Comparison of ENCODE assay signal across 20 cellular contexts in genomic region chr11:109015283-109015682, GRCh38.
DNase-seq lines count a peak whose midpoint lies in the region; ATAC-seq, FAIRE-seq and TF ChIP-seq lines count a peak whose summit lies in the region.
"Had no signal": no experiment of that assay in that cellular context is flagged by ENCODE, and none has a peak within 500 bp of the region (broad histone marks: within the 10 kb centered on the region; RNA-seq: fewer than 3 reads in every experiment).

No MANE protein-coding gene starts in this region.

- intact Hi-C loops in colonic mucosa (cut with DNase I): no loop called here

- CTCF ChIA-PET in WTC11 (lab: Charles Lee): no interaction called here

- H3K9ac ChIP-seq in colonic mucosa (ENCODE audit: low read depth in 2 of 2, low read length in 2 of 2): no peak overlapping the region

- FAIRE-seq in RCC 7860 (lab: Jason Lieb, UNC): peak; percentile 64
- FAIRE-seq: islet of Langerhans had no signal

- H3K27ac Mint-ChIP-seq in WTC11: no peak overlapping the region
- H3K27ac Mint-ChIP-seq: activated CD8-positive, alpha-beta T cell treated with anti-CD3 and anti-CD28 coated beads for 36 hours; B cell; memory B cell; T-cell had no signal

- in situ Hi-C loops in Caki2 (cut with HindIII; ENCODE audit: low pct_unique_long_range_greater_than_20kb, low sequenced_read_pairs): no loop called here

- TF ChIP-seq CTCF in cardiac fibroblast (IDR thresholded peaks at IDR 0.05; ENCODE audit: low read depth, low read length): no peak
- no peak for TF ChIP-seq CTCF in WTC11 (IDR thresholded peaks at IDR 0.05)
- no peak for TF ChIP-seq CTCF in colonic mucosa (IDR thresholded peaks at IDR 0.05)

- no peaks in the 10 kb centered on the region; the same call in 1 of the 2 replicates for H3K27me3 Mint-ChIP-seq in WTC11 (ENCODE audit: low read depth)
- H3K27me3 Mint-ChIP-seq: activated CD8-positive, alpha-beta T cell treated with anti-CD3 and anti-CD28 coated beads for 36 hours; B cell had no signal

- H3K4me3 ChIP-seq in cardiac fibroblast (replicated peaks in 1 of 2; ENCODE audit: low read depth in 2 of 2, low read length in 2 of 2) (no peak overlapping the region), colonic mucosa (no peak overlapping the region)
- H3K4me3 ChIP-seq: Peyer's patch had no signal

- H3K27me3 ChIP-seq in colonic mucosa: no peaks in the 10 kb centered on the region
- H3K27me3 ChIP-seq: Peyer's patch had no signal

- no peaks in the 10 kb centered on the region for H3K4me1 ChIP-seq in colonic mucosa
- H3K4me1 ChIP-seq: Peyer's patch had no signal

- no peaks in the 10 kb centered on the region for H3K9me3 Mint-ChIP-seq in WTC11
- H3K9me3 Mint-ChIP-seq: activated CD8-positive, alpha-beta T cell treated with anti-CD3 and anti-CD28 coated beads for 36 hours; memory B cell; T-cell had no signal

- peak; percentile 8 for DNase-seq in Caki2 (ENCODE audit: low read depth)
- DNase-seq in RCC 7860 (ENCODE audit: low spot score): peak; percentile 52
- DNase-seq in cardiac fibroblast (ENCODE audit: low read depth in 2 of 2): peak; percentile 53 to 86
- peak; percentile 43 to 82 for DNase-seq in lung microvascular endothelial cell (ENCODE audit: low read depth in 2 of 2)
- DNase-seq in WTC11 (ENCODE audit: low spot score): no peak
- DNase-seq in colonic mucosa: no peak
- no peak for DNase-seq in activated CD4-positive, alpha-beta T cell treated with anti-CD3 and anti-CD28 coated beads for 1 hour
- DNase-seq: activated CD8-positive, alpha-beta T cell treated with anti-CD3 and anti-CD28 coated beads for 36 hours; head of caudate nucleus; MV-4-11; NCI-H2029; NCI-H748 treated with DMSO at 0.1 percent for 48 hours; Peyer's patch; stimulated activated CD4-positive, alpha-beta T cell treated with anti-CD3 and anti-CD28 coated beads, Interleukin-2, amount 100 ng/mL, for 24 hours; T-cell; WERI-Rb-1 had no signal

- POLR2A ChIA-PET in WTC11 (lab: Charles Lee): no interaction called here

- no peaks in the 10 kb centered on the region for H3K9me3 ChIP-seq in colonic mucosa
- H3K9me3 ChIP-seq: Peyer's patch had no signal

- H3K36me3 ChIP-seq in colonic mucosa: no peaks in the 10 kb centered on the region
- H3K36me3 ChIP-seq: Peyer's patch, WERI-Rb-1 had no signal

- no peak overlapping the region for H3K27ac ChIP-seq in colonic mucosa
- H3K27ac ChIP-seq: Peyer's patch, WERI-Rb-1 had no signal

- ATAC-seq in GM21723 (IDR thresholded peaks at IDR 0.05; ENCODE audit: unreplicated experiment): no peak
- ATAC-seq in WTC11: no peak
- ATAC-seq: activated CD8-positive, alpha-beta T cell treated with anti-CD3 and anti-CD28 coated beads for 36 hours; T-cell had no signal

- H3K4me3 Mint-ChIP-seq in WTC11: no peak overlapping the region
- H3K4me3 Mint-ChIP-seq: activated CD8-positive, alpha-beta T cell treated with anti-CD3 and anti-CD28 coated beads for 36 hours; B cell; memory B cell; T-cell had no signal

- no peaks in the 10 kb centered on the region for H3K36me3 Mint-ChIP-seq in WTC11
- H3K36me3 Mint-ChIP-seq: memory B cell, T-cell had no signal

- H3K4me1 Mint-ChIP-seq in WTC11: no peaks in the 10 kb centered on the region
- H3K4me1 Mint-ChIP-seq: B cell, memory B cell, T-cell had no signal

TF ChIP-seq in WTC11, 78 proteins besides CTCF, POLR2A, EP300 and RAD21:
- no peak for TF ChIP-seq CREB1 (CRISPR knock-in tag; IDR thresholded peaks at IDR 0.05)
- TF ChIP-seq ZNF425 (CRISPR knock-in tag; conservative IDR thresholded peaks at IDR 0.05): no peak
- no peak for TF ChIP-seq NFATC4 (CRISPR knock-in tag; IDR thresholded peaks at IDR 0.05)
- TF ChIP-seq ATF1 (CRISPR knock-in tag; IDR thresholded peaks at IDR 0.05): no peak
- TF ChIP-seq ZSCAN18 (CRISPR knock-in tag; IDR thresholded peaks at IDR 0.05): no peak
- no peak for TF ChIP-seq TCF7 (CRISPR knock-in tag; IDR thresholded peaks at IDR 0.05; ENCODE audit: low read depth)
- TF ChIP-seq MLX (CRISPR knock-in tag; IDR thresholded peaks at IDR 0.05): no peak
- no peak for TF ChIP-seq TP53 (CRISPR knock-in tag; IDR thresholded peaks at IDR 0.05)
- no peak for TF ChIP-seq CDX4 (CRISPR knock-in tag; IDR thresholded peaks at IDR 0.05; ENCODE audit: borderline replicate concordance)
- no peak for TF ChIP-seq FOXJ3 (CRISPR knock-in tag; IDR thresholded peaks at IDR 0.05; ENCODE audit: borderline replicate concordance)
- no peak for TF ChIP-seq GRHL2 (CRISPR knock-in tag; IDR thresholded peaks at IDR 0.05; ENCODE audit: insufficient replicate concordance, severe bottlenecking)
- no peak for TF ChIP-seq ZNF138 (CRISPR knock-in tag; conservative IDR thresholded peaks at IDR 0.05)
- TF ChIP-seq ZNF396 (CRISPR knock-in tag; IDR thresholded peaks at IDR 0.05; ENCODE audit: borderline replicate concordance): no peak
- no peak for TF ChIP-seq FOXP1 (CRISPR knock-in tag; IDR thresholded peaks at IDR 0.05; ENCODE audit: borderline replicate concordance)
- TF ChIP-seq TEAD4 (CRISPR knock-in tag; IDR thresholded peaks at IDR 0.05): no peak
- TF ChIP-seq E2F1 (CRISPR knock-in tag; IDR thresholded peaks at IDR 0.05): no peak
- TF ChIP-seq GABPB1 (CRISPR knock-in tag; IDR thresholded peaks at IDR 0.05): no peak
- TF ChIP-seq ELF4 (CRISPR knock-in tag; IDR thresholded peaks at IDR 0.05; ENCODE audit: low read depth): no peak

Comparison
In these comparisons a context has a peak if more than half of its experiments do, and no peak if none do; other contexts are left out.
1. DNase-seq: peak in Caki2 (single experiment), RCC 7860 (single experiment), cardiac fibroblast (2 of 2) and lung microvascular endothelial cell (2 of 2); none in WTC11 (single experiment), colonic mucosa (single experiment) and activated CD4-positive, alpha-beta T cell treated with anti-CD3 and anti-CD28 coated beads for 1 hour (single experiment).